28 cellular contexts compared by ENCODE assay signal in genomic region chr2:16207611-16208010, GRCh38.
"Had no signal": no experiment of that assay in that cellular context is flagged by ENCODE, and none has a peak within 500 bp of the region (broad histone marks: within the 10 kb centered on the region; RNA-seq: fewer than 3 reads in every experiment).

No MANE protein-coding gene starts in this region.

- H3K9me3 ChIP-seq: suprapubic skin, testis, thoracic aorta, thyroid gland, tibial artery, transverse colon, upper lobe of left lung, upper lobe of right lung, uterus, vagina had no signal

- H3K27me3 Mint-ChIP-seq: stimulated activated memory B cell treated with anti-CD40 and anti-IgM and Interleukin-4, amounts not matched to agents 10 μg/mL and 1 μg/mL and 100 μg/mL, for 72 hours; stimulated activated naive CD8-positive, alpha-beta T cell treated with anti-CD3 and anti-CD28 coated beads, Interleukin-15, Interleukin-2, amounts not matched to agents 100 ng/mL and 50 ng/mL, for 24 hours; type B pancreatic cell had no signal

- H3K36me3 Mint-ChIP-seq: stimulated activated effector memory CD8-positive, alpha-beta T cell treated with anti-CD3 and anti-CD28 coated beads, Interleukin-12 subunit alpha, Interleukin-12 subunit beta, amount 100 ng/mL, for 72 hours; stimulated activated memory B cell treated with anti-CD40 and anti-IgM and Interleukin-4, amounts not matched to agents 10 μg/mL and 1 μg/mL and 100 μg/mL, for 72 hours; stimulated activated naive B cell treated with anti-CD40 and anti-IgM and Interleukin-4, amounts not matched to agents 10 μg/mL and 1 μg/mL and 100 μg/mL, for 72 hours; type B pancreatic cell had no signal

- ATAC-seq: stimulated activated effector memory CD8-positive, alpha-beta T cell treated with anti-CD3 and anti-CD28 coated beads, Interleukin-12 subunit alpha, Interleukin-12 subunit beta, amount 100 ng/mL, for 72 hours; stimulated activated memory B cell treated with anti-CD40 and anti-IgM and Interleukin-4, amounts not matched to agents 10 μg/mL and 1 μg/mL and 100 μg/mL, for 72 hours; stimulated activated naive B cell treated with anti-CD40 and anti-IgM and Interleukin-4, amounts not matched to agents 10 μg/mL and 1 μg/mL and 100 μg/mL, for 72 hours; stimulated activated naive CD8-positive, alpha-beta T cell treated with anti-CD3 and anti-CD28 coated beads, Interleukin-15, amount 100 ng/mL, for 72 hours; stimulated activated naive CD8-positive, alpha-beta T cell treated with anti-CD3 and anti-CD28 coated beads, Interleukin-15, Interleukin-2, amounts not matched to agents 100 U/mL and 50 U/mL, for 24 hours; upper lobe of right lung had no signal

- H3K4me1 ChIP-seq: testis, thyroid gland, tibial artery, tibial nerve, upper lobe of left lung, upper lobe of right lung, uterus, vagina had no signal

- H3K27me3 ChIP-seq: stomach, suprapubic skin, testis, thyroid gland, tibial artery, tibial nerve, transverse colon, upper lobe of left lung, upper lobe of right lung, uterus, vagina had no signal

- H3K4me3 Mint-ChIP-seq: stimulated activated effector memory CD8-positive, alpha-beta T cell treated with anti-CD3 and anti-CD28 coated beads, Interleukin-12 subunit alpha, Interleukin-12 subunit beta, amount 100 ng/mL, for 72 hours; stimulated activated memory B cell treated with anti-CD40 and anti-IgM and Interleukin-4, amounts not matched to agents 10 μg/mL and 1 μg/mL and 100 μg/mL, for 72 hours; stimulated activated naive B cell treated with anti-CD40 and anti-IgM and Interleukin-4, amounts not matched to agents 10 μg/mL and 1 μg/mL and 100 μg/mL, for 72 hours; stimulated activated naive CD8-positive, alpha-beta T cell treated with anti-CD3 and anti-CD28 coated beads, Interleukin-15, amount 100 ng/mL, for 72 hours; stimulated activated naive CD8-positive, alpha-beta T cell treated with anti-CD3 and anti-CD28 coated beads, Interleukin-15, Interleukin-2, amounts not matched to agents 100 ng/mL and 50 ng/mL, for 24 hours; type B pancreatic cell had no signal

- H3K27ac ChIP-seq: stomach, suprapubic skin, testis, thoracic aorta, thyroid gland, tibial artery, tibial nerve, transverse colon, upper lobe of left lung, upper lobe of right lung, uterus, vagina had no signal

- H3K36me3 ChIP-seq: stomach, suprapubic skin, thoracic aorta, thyroid gland, tibial artery, tibial nerve, transverse colon, upper lobe of left lung, upper lobe of right lung, uterus, vagina had no signal

- H3K27ac Mint-ChIP-seq: stimulated activated effector memory CD8-positive, alpha-beta T cell treated with anti-CD3 and anti-CD28 coated beads, Interleukin-12 subunit alpha, Interleukin-12 subunit beta, amount 100 ng/mL, for 72 hours; stimulated activated memory B cell treated with anti-CD40 and anti-IgM and Interleukin-4, amounts not matched to agents 10 μg/mL and 1 μg/mL and 100 μg/mL, for 72 hours; stimulated activated naive B cell treated with anti-CD40 and anti-IgM and Interleukin-4, amounts not matched to agents 10 μg/mL and 1 μg/mL and 100 μg/mL, for 72 hours; stimulated activated naive CD8-positive, alpha-beta T cell treated with anti-CD3 and anti-CD28 coated beads, Interleukin-15, amount 100 ng/mL, for 72 hours; stimulated activated naive CD8-positive, alpha-beta T cell treated with anti-CD3 and anti-CD28 coated beads, Interleukin-15, Interleukin-2, amounts not matched to agents 100 ng/mL and 50 ng/mL, for 24 hours; type B pancreatic cell had no signal

- H3K4me3 ChIP-seq: stomach, suprapubic skin, testis, thoracic aorta, thyroid gland, tibial artery, tibial nerve, transverse colon, upper lobe of left lung, upper lobe of right lung, uterus, vagina had no signal

- H3K4me1 Mint-ChIP-seq: stimulated activated effector memory CD8-positive, alpha-beta T cell treated with anti-CD3 and anti-CD28 coated beads, Interleukin-12 subunit alpha, Interleukin-12 subunit beta, amount 100 ng/mL, for 72 hours; stimulated activated memory B cell treated with anti-CD40 and anti-IgM and Interleukin-4, amounts not matched to agents 10 μg/mL and 1 μg/mL and 100 μg/mL, for 72 hours; stimulated activated naive B cell treated with anti-CD40 and anti-IgM and Interleukin-4, amounts not matched to agents 10 μg/mL and 1 μg/mL and 100 μg/mL, for 72 hours; stimulated activated naive CD8-positive, alpha-beta T cell treated with anti-CD3 and anti-CD28 coated beads, Interleukin-15, amount 100 ng/mL, for 72 hours had no signal

- DNase-seq: stimulated activated CD4-positive, alpha-beta T cell treated with anti-CD3 and anti-CD28 coated beads, Interleukin-2, amount 100 ng/mL, for 48 hours; stimulated activated CD4-positive, alpha-beta T cell treated with anti-CD3 and anti-CD28 coated beads, Interleukin-4, amount 100 ng/mL, for 1 hour; stimulated activated CD4-positive, alpha-beta T cell treated with anti-CD3 and anti-CD28 coated beads, Interleukin-4, amount 100 ng/mL, for 24 hours; stimulated activated CD4-positive, alpha-beta T cell treated with anti-CD3 and anti-CD28 coated beads, Interleukin-4, amount 100 ng/mL, for 4 hours; stimulated activated CD8-positive, alpha-beta memory T cell treated with anti-CD3 and anti-CD28 coated beads, Interleukin-4, amount 100 ng/mL, for 48 hours; stimulated activated naive B cell treated with anti-CD40 and anti-IgM and Interleukin-4, amounts not matched to agents 10 μg/mL and 1 μg/mL and 100 μg/mL, for 72 hours; stimulated activated naive CD4-positive, alpha-beta T cell; stimulated activated naive CD4-positive, alpha-beta T cell treated with Interleukin-2 at 50 U/mL for 16 hours; stimulated activated naive CD8-positive, alpha-beta T cell treated with anti-CD3 and anti-CD28 coated beads, Interleukin-15, amount 100 ng/mL, for 72 hours; stimulated activated naive CD8-positive, alpha-beta T cell treated with anti-CD3 and anti-CD28 coated beads, Interleukin-15, Interleukin-2, amounts not matched to agents 100 U/mL and 50 U/mL, for 24 hours; stomach; substantia nigra; testis; thyroid gland; tibial artery; transverse colon; trophoblast cell; upper lobe of left lung; upper lobe of right lung; uterus had no signal
